In the genomic region with DNA sequence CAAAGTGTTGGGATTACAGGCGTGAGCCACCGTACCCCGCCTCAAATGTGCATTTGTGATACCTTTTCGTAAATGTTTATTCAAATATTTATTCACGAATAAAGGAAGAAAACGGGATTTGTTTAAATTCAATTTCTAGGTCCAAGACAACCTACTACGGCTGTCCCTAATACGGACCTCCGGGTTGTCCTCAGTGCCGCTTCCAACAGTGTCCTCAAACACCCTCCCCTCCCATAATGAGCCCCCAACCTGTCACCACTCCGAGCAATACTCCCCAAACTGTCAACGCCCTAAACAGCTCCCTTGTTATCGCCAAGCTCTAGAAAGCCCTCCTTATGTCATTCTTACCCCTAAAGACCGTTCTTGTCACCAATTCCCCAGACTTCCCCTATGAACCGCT, we compare ENCODE assay signal across 8 cellular contexts. TPM values are rescaled to one million over a fixed set of nuclear protein-coding genes. Genes with fewer than 3 reads are reported as not detected.
DNase-seq lines count a peak whose midpoint lies in the region; ATAC-seq, FAIRE-seq and TF ChIP-seq lines count a peak whose summit lies in the region.

No MANE protein-coding gene starts in this region.

- no peaks in the 10 kb centered on the region for H3K36me3 Mint-ChIP-seq in activated naive CD4-positive, alpha-beta T cell treated with anti-CD3 and anti-CD28 coated beads, Interleukin-2, amount 50 U/mL, for 72 hours

- peak overlapping the region; percentile 98 for H2AFZ ChIP-seq in keratinocyte (ENCODE audit: control insufficient read depth, low read length)

- peak overlapping the region; percentile 91 for H3K27ac ChIP-seq in keratinocyte (ENCODE audit: control insufficient read depth, insufficient read depth, low read length)
- H3K27ac ChIP-seq in thyroid gland, result peak overlapping the region in 1 of 3 donors; percentile 64

- H3K27ac Mint-ChIP-seq in activated naive CD4-positive, alpha-beta T cell treated with anti-CD3 and anti-CD28 coated beads, Interleukin-2, amount 50 U/mL, for 72 hours, result peak overlapping the region; percentile 90 to 96

- H3K9me3 ChIP-seq in keratinocyte (ENCODE audit: control insufficient read depth, low read depth, low read length) (no peaks in the 10 kb centered on the region), thyroid gland (no peaks in the 10 kb centered on the region)

- TF ChIP-seq CTCF in GM12875 (IDR thresholded peaks at IDR 0.05; ENCODE audit: borderline replicate concordance, insufficient read depth, low read depth, low read length) (no peak), keratinocyte (optimal IDR thresholded peaks at IDR 0.05 in 1 of 3, IDR thresholded peaks at IDR 0.05 in 1 of 3, conservative IDR thresholded peaks at IDR 0.05 in 1 of 3; ENCODE audit: extremely low read depth in 1 of 3, insufficient read depth in 2 of 3, low read length in 3 of 3) (no peak), thyroid gland (IDR thresholded peaks at IDR 0.05) (no peak)

- H3K9me3 Mint-ChIP-seq in activated naive CD4-positive, alpha-beta T cell treated with anti-CD3 and anti-CD28 coated beads, Interleukin-2, amount 50 U/mL, for 72 hours, result no peaks in the 10 kb centered on the region

- no peak for TF ChIP-seq POLR2A in thyroid gland (IDR thresholded peaks at IDR 0.05)

- dilution Hi-C loops in keratinocyte (cut with MboI; ENCODE audit: extremely low pct_ligation_motif_present, low sequenced_read_pairs), result no loop called here

- FAIRE-seq in keratinocyte (lab: Jason Lieb, UNC), result no peak

- H3K27me3 ChIP-seq in keratinocyte (ENCODE audit: control insufficient read depth, extremely low read depth, insufficient read depth, low read length), result no peaks in the 10 kb centered on the region
- no peaks in the 10 kb centered on the region for H3K27me3 ChIP-seq in thyroid gland

- peak overlapping the region; percentile 96 for H3K4me2 ChIP-seq in keratinocyte (ENCODE audit: control insufficient read depth, extremely low read depth, insufficient read depth, low read depth, low read length)

- H4K20me1 ChIP-seq in keratinocyte (ENCODE audit: control insufficient read depth, extremely low read depth, insufficient read depth, low read length), result no peaks in the 10 kb centered on the region

- H3K9me1 ChIP-seq in keratinocyte (ENCODE audit: control insufficient read depth, extremely low read depth, insufficient read depth, low read length), result no peaks in the 10 kb centered on the region

- whole genome bisulfite sequencing in thyroid gland, 2 donors, result 21 to 24% methylated on average over 15 of the region's 15 CpGs

- peaks cover 20% of the 10 kb centered on the region for H3K79me2 ChIP-seq in keratinocyte (ENCODE audit: control insufficient read depth, insufficient read depth, low read length)

- no peak for DNase-seq in activated naive CD4-positive, alpha-beta T cell treated with anti-CD3 and anti-CD28 coated beads, Interleukin-2, amount 50 U/mL, for 72 hours (ENCODE audit: low spot score in 2 of 2)
- DNase-seq in keratinocyte (ENCODE audit: low read depth, low spot score) (no peak), thyroid gland (no peak), NCI-H2107 (lab: John Stamatoyannopoulos, UW) (no peak), COLO829 (ENCODE audit: low spot score) (no peak)

- H3K36me3 ChIP-seq in keratinocyte (ENCODE audit: control insufficient read depth in 2 of 2, extremely low read depth in 1 of 2, insufficient read depth in 2 of 2, low read length in 2 of 2) (peaks cover 8 to 26% of the 10 kb centered on the region in 2 experiments), thyroid gland (peaks cover 14 to 23% of the 10 kb centered on the region in 2 donors)

- ATAC-seq in HG02840 (IDR thresholded peaks at IDR 0.05; ENCODE audit: low FRiP score, unreplicated experiment) (peak; percentile 9), GM18873 (IDR thresholded peaks at IDR 0.05; ENCODE audit: low FRiP score, unreplicated experiment) (no peak)
- peak in 1 of 2 donors; percentile 21 for ATAC-seq in activated naive CD4-positive, alpha-beta T cell treated with anti-CD3 and anti-CD28 coated beads, Interleukin-2, amount 50 U/mL, for 72 hours

- peak overlapping the region; percentile 88 for H3K9ac ChIP-seq in keratinocyte (ENCODE audit: control insufficient read depth, extremely low read depth, insufficient read depth, low read length)

- H3K4me1 ChIP-seq in keratinocyte (ENCODE audit: control insufficient read depth, extremely low read depth, insufficient read depth, low read length), result peaks cover 21% of the 10 kb centered on the region
- H3K4me1 ChIP-seq in thyroid gland, result peaks cover 15 to 21% of the 10 kb centered on the region in 2 donors

- H3K4me3 ChIP-seq in GM12875 (ENCODE audit: low read depth, low read length), result peak overlapping the region; percentile 84
- H3K4me3 ChIP-seq in keratinocyte (ENCODE audit: control insufficient read depth in 2 of 3, extremely low read depth in 1 of 3, insufficient read depth in 2 of 3, low read depth in 1 of 3, low read length in 3 of 3), result peak overlapping the region; percentile 91 to 98 (median 92)
- peak overlapping the region; percentile 62 to 90 (median 77) for H3K4me3 ChIP-seq in thyroid gland (replicated peaks in 1 of 3)

- intact Hi-C loops in thyroid gland (cut with DNase I), result loop anchor here (10.0 kb wide), 1 partner anchor 51 kb away; no protein-coding TSS in a partner anchor

RNA-seq across cellular contexts. Expression of a gene that starts 0.5 kb away (rescaled TPM):
- total RNA-seq in activated naive CD4-positive, alpha-beta T cell treated with anti-CD3 and anti-CD28 coated beads, Interleukin-2, amount 50 U/mL, for 72 hours, result 10 to 100 TPM; 56.0 to 82.3 TPM
- polyA plus RNA-seq in keratinocyte, result 83.2 to 95.8 TPM (median 93.2 TPM) in 3 replicates
- polyA plus RNA-seq in keratinocyte (2011; ENCODE audit: low read depth), result 101 TPM
- polyA plus RNA-seq in keratinocyte (2011; cell fraction: cytosol; rRNA removed), result 97.2 and 154 TPM in 2 replicates
- 63.6 and 67.4 TPM in 2 replicates for polyA plus RNA-seq in keratinocyte (2011; cell fraction: nucleus; rRNA removed)
- 93.6 and 222 TPM in 2 replicates for polyA plus RNA-seq in keratinocyte (2012; ENCODE audit: low replicate concordance)
- 10.0 to 31.2 TPM (median 24.8 TPM) in 3 replicates for polyA minus RNA-seq in keratinocyte
- 28.6 TPM for polyA minus RNA-seq in keratinocyte (2011; cell fraction: cytosol; rRNA and poly(A)+ RNA removed)
- polyA minus RNA-seq in keratinocyte (2011; cell fraction: nucleus; rRNA and poly(A)+ RNA removed), result 9.1 and 10.5 TPM in 2 replicates
- total RNA-seq in thyroid gland, result 100 to 1,000 TPM in 2 of 4 donors, 10 to 100 TPM in 2; 75.3 to 223 (median 122) TPM

RNA-seq across cellular contexts. Expression of a gene that starts 9.6 kb away (rescaled TPM):
- total RNA-seq in activated naive CD4-positive, alpha-beta T cell treated with anti-CD3 and anti-CD28 coated beads, Interleukin-2, amount 50 U/mL, for 72 hours, result 1 to 10 TPM; 2.8 to 6.0 TPM
- polyA plus RNA-seq in keratinocyte, result 11.0 to 15.9 TPM (median 11.7 TPM) in 3 replicates
- polyA plus RNA-seq in keratinocyte (2011; ENCODE audit: low read depth), result 2.0 TPM
- 10.4 and 11.8 TPM in 2 replicates for polyA plus RNA-seq in keratinocyte (2011; cell fraction: cytosol; rRNA removed)
- 21.7 and 30.6 TPM in 2 replicates for polyA plus RNA-seq in keratinocyte (2011; cell fraction: nucleus; rRNA removed)
- polyA plus RNA-seq in keratinocyte (2012; ENCODE audit: low replicate concordance), result 6.6 and 6.7 TPM in 2 replicates
- 32.9 to 53.0 TPM (median 35.4 TPM) in 3 replicates for polyA minus RNA-seq in keratinocyte
- polyA minus RNA-seq in keratinocyte (2011; cell fraction: cytosol; rRNA and poly(A)+ RNA removed), result 12.7 TPM
- polyA minus RNA-seq in keratinocyte (2011; cell fraction: nucleus; rRNA and poly(A)+ RNA removed), result 16.7 and 21.5 TPM in 2 replicates
- 10 to 100 TPM in 2 of 4 donors, 1 to 10 TPM in 2; 3.6 to 22.2 (median 10.9) TPM for total RNA-seq in thyroid gland

RNA-seq across cellular contexts. Expression of a gene that starts 29.7 kb away (rescaled TPM):
- under 1 TPM; 0.10 to 0.18 TPM for total RNA-seq in activated naive CD4-positive, alpha-beta T cell treated with anti-CD3 and anti-CD28 coated beads, Interleukin-2, amount 50 U/mL, for 72 hours
- polyA plus RNA-seq in keratinocyte, result 0.08 to 0.19 TPM (median 0.12 TPM) in 3 replicates
- polyA plus RNA-seq in keratinocyte (2011; ENCODE audit: low read depth), result not detected
- polyA plus RNA-seq in keratinocyte (2011; cell fraction: cytosol; rRNA removed), result not detected in 2 replicates
- 0.38 and 0.40 TPM in 2 replicates for polyA plus RNA-seq in keratinocyte (2011; cell fraction: nucleus; rRNA removed)
- 0.10 TPM in 1 of 2 replicates, not detected in the other for polyA plus RNA-seq in keratinocyte (2012; ENCODE audit: low replicate concordance)
- 0.16 TPM in 1 of 3 replicates, not detected in the others for polyA minus RNA-seq in keratinocyte
- not detected for polyA minus RNA-seq in keratinocyte (2011; cell fraction: cytosol; rRNA and poly(A)+ RNA removed)
- polyA minus RNA-seq in keratinocyte (2011; cell fraction: nucleus; rRNA and poly(A)+ RNA removed), result not detected in 2 replicates
- under 1 TPM in 1 of 4 donors, not detected in 3; 0.50 TPM for total RNA-seq in thyroid gland

RNA-seq across cellular contexts. Expression of a gene that starts 57.4 kb away (rescaled TPM):
- total RNA-seq in activated naive CD4-positive, alpha-beta T cell treated with anti-CD3 and anti-CD28 coated beads, Interleukin-2, amount 50 U/mL, for 72 hours, result 10 to 100 TPM; 39.0 to 44.8 TPM
- 33.3 to 43.4 TPM (median 34.4 TPM) in 3 replicates for polyA plus RNA-seq in keratinocyte
- 11.4 TPM for polyA plus RNA-seq in keratinocyte (2011; ENCODE audit: low read depth)
- polyA plus RNA-seq in keratinocyte (2011; cell fraction: cytosol; rRNA removed), result 34.4 and 40.8 TPM in 2 replicates
- 69.3 and 70.0 TPM in 2 replicates for polyA plus RNA-seq in keratinocyte (2011; cell fraction: nucleus; rRNA removed)
- 25.8 and 32.3 TPM in 2 replicates for polyA plus RNA-seq in keratinocyte (2012; ENCODE audit: low replicate concordance)
- polyA minus RNA-seq in keratinocyte, result 37.8 to 69.3 TPM (median 60.5 TPM) in 3 replicates
- 14.6 TPM for polyA minus RNA-seq in keratinocyte (2011; cell fraction: cytosol; rRNA and poly(A)+ RNA removed)
- polyA minus RNA-seq in keratinocyte (2011; cell fraction: nucleus; rRNA and poly(A)+ RNA removed), result 17.4 and 38.6 TPM in 2 replicates
- total RNA-seq in thyroid gland, result 10 to 100 TPM; 36.8 to 72.3 (median 50.7) TPM
